Comparison of ENCODE assay signal across 9 cellular contexts in the genomic region with DNA sequence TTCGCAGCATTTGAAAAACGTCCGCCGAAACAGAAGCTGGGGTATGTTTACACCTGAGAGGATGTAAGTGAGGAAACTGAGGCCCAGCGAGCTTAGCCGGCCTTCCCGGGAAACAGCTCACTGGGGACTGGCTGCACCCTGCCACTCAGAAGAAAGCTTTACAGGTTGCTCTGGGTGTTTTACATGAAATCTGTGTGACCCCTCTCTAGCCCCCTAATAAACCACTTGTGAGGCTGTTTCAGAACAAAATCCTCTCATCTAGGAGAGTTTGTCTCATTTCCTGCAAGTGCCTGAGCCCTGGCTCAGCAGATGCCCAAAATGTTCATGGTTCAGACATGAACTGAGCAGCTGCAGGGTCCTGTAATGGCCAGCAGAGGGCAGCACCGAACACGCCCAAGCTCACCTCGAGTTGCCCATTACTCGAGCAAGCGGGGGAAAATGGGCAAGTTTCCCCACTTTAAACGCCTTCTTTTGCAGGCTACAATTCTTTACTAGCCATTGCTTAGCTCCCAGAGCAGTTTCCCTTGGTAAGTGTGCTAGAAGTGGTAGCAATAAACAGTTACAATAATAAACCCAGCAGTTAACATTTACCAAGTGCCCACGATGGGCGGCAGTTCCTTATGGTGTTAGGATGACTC.
DNase-seq lines count a peak whose midpoint lies in the region; ATAC-seq and TF ChIP-seq lines count a peak whose summit lies in the region.
"Had no signal": no experiment of that assay in that cellular context is flagged by ENCODE, and none has a peak within 500 bp of the region (broad histone marks: within the 10 kb centered on the region; RNA-seq: fewer than 3 reads in every experiment).

No MANE protein-coding gene starts in this region.

- H4K5ac ChIP-seq in IMR-90 (ENCODE audit: low read depth, low read length) = no peak overlapping the region

- H3K4me1 ChIP-seq in IMR-90 (ENCODE audit: control insufficient read depth, insufficient read depth, low read length) = no peaks in the 10 kb centered on the region; the same call in 1 of the 2 replicates
- H3K4me1 ChIP-seq in Peyer's patch = peaks cover 0 to 20% (median 4%) of the 10 kb centered on the region in 4 donors

- no TSS peak for BruUV-seq in IMR-90 (replicated peaks; lab: Mats Ljungman, UMichigan)

- no peak overlapping the region for H3K18ac ChIP-seq in IMR-90 (ENCODE audit: low read depth, low read length)

- peaks cover 24% of the 10 kb centered on the region for H3K9me3 Mint-ChIP-seq in nephron progenitor cell
- H3K9me3 Mint-ChIP-seq in stimulated activated naive B cell treated with anti-CD40 and anti-IgM and Interleukin-4, amounts not matched to agents 10 μg/mL and 1 μg/mL and 100 μg/mL, for 72 hours = peaks cover 6 to 7% of the 10 kb centered on the region in 2 donors

- intact Hi-C loops in IMR-90 (cut with micrococcal nuclease) = loop anchor here (1.0 to 5.0 kb wide), 3 partner anchors 108 to 199 kb away; a partner anchor contains a TSS

- H3K4ac ChIP-seq in IMR-90 (ENCODE audit: low read depth, low read length) = no peak overlapping the region

- H4K20me1 ChIP-seq in IMR-90 (ENCODE audit: insufficient read depth, low read length) = no peaks in the 10 kb centered on the region

- no peak overlapping the region for H3K4me2 ChIP-seq in IMR-90 (ENCODE audit: low read depth, low read length)

- H4K91ac ChIP-seq in IMR-90 (ENCODE audit: insufficient read depth, low read depth, low read length) = no peak overlapping the region

- no peak overlapping the region for H2AK9ac ChIP-seq in IMR-90 (replicated peaks; ENCODE audit: low read depth, low read length, poor library complexity)

- POLR2A ChIA-PET in IMR-90 (lab: Charles Lee; ENCODE audit: unreplicated experiment) = no interaction called here

- no peak overlapping the region for H3K4me3 Mint-ChIP-seq in nephron progenitor cell
- H3K4me3 Mint-ChIP-seq in stimulated activated naive B cell treated with anti-CD40 and anti-IgM and Interleukin-4, amounts not matched to agents 10 μg/mL and 1 μg/mL and 100 μg/mL, for 72 hours = no peak overlapping the region
- H3K4me3 Mint-ChIP-seq: activated naive CD4-positive, alpha-beta T cell treated with anti-CD3 and anti-CD28 coated beads, Interleukin-2, amount 50 U/mL, for 24 hours had no signal

- no peak overlapping the region for H4K8ac ChIP-seq in IMR-90 (ENCODE audit: low read depth in 2 of 2, low read length in 2 of 2)

- H3K56ac ChIP-seq in IMR-90 (ENCODE audit: extremely low read depth, insufficient read depth, low read length) = no peak overlapping the region

- ATAC-seq in IMR-90 (ENCODE audit: low read depth) (peak; percentile 98), HG03432 (IDR thresholded peaks at IDR 0.05; ENCODE audit: unreplicated experiment) (no peak)
- ATAC-seq in stimulated activated naive B cell treated with anti-CD40 and anti-IgM and Interleukin-4, amounts not matched to agents 10 μg/mL and 1 μg/mL and 100 μg/mL, for 72 hours (replicated peaks) = peak; percentile 90 to 91

- no peaks in the 10 kb centered on the region for H3K36me3 ChIP-seq in IMR-90 (ENCODE audit: control insufficient read depth, insufficient read depth, low read length)
- no peaks in the 10 kb centered on the region for H3K36me3 ChIP-seq in Peyer's patch

- no peak overlapping the region for H3K14ac ChIP-seq in IMR-90 (replicated peaks; ENCODE audit: low read depth, low read length)

- CTCF ChIA-PET in IMR-90 (lab: Yijun Ruan, JAX) = interaction anchor here (0.5 to 3.8 kb wide), 13 partner anchors 9 to 969 kb away, joined by 3 to 25 read pairs (median 4); no protein-coding TSS in a partner anchor

- no peak overlapping the region for H2BK15ac ChIP-seq in IMR-90 (ENCODE audit: low read depth, low read length)

- no peak overlapping the region for H3K4me3 ChIP-seq in IMR-90 (ENCODE audit: insufficient read depth, low read depth, low read length)
- H3K4me3 ChIP-seq in Peyer's patch = peak overlapping the region in 2 of 4 donors; percentile 18 to 24
- no peak overlapping the region for H3K4me3 ChIP-seq in fibroblast of mammary gland (ENCODE audit: control insufficient read depth, low read depth, low read length)

- peak; percentile 93 for TF ChIP-seq CTCF in IMR-90 (conservative IDR thresholded peaks at IDR 0.05; ENCODE audit: low read depth, low read length)
- TF ChIP-seq CTCF in Peyer's patch (IDR thresholded peaks at IDR 0.05) = peak; percentile 94 to 98 (median 96)
- TF ChIP-seq CTCF in fibroblast of mammary gland (conservative IDR thresholded peaks at IDR 0.05; ENCODE audit: control insufficient read depth, insufficient read depth, low read depth, low read length) = peak; percentile 98
- peak; percentile 97 for TF ChIP-seq CTCF in nephron progenitor cell (IDR thresholded peaks at IDR 0.05)

- dilution Hi-C loops in IMR-90 (cut with HindIII; ENCODE audit: low sequenced_read_pairs, unreplicated experiment) = no loop called here

- no peak overlapping the region for H3K23ac ChIP-seq in IMR-90 (ENCODE audit: low read depth, low read length)

- no peaks in the 10 kb centered on the region for H3K27me3 ChIP-seq in IMR-90 (ENCODE audit: control insufficient read depth, insufficient read depth, low read length)
- no peaks in the 10 kb centered on the region for H3K27me3 ChIP-seq in Peyer's patch

- H3K9me3 ChIP-seq in IMR-90 (ENCODE audit: control insufficient read depth, insufficient read depth, low read length) (peaks cover 2% of the 10 kb centered on the region; the same call in 1 of the 2 replicates), Peyer's patch (no peaks in the 10 kb centered on the region)

- no peaks in the 10 kb centered on the region for H3K36me3 Mint-ChIP-seq in nephron progenitor cell (ENCODE audit: low read depth)
- H3K36me3 Mint-ChIP-seq in stimulated activated naive B cell treated with anti-CD40 and anti-IgM and Interleukin-4, amounts not matched to agents 10 μg/mL and 1 μg/mL and 100 μg/mL, for 72 hours = peaks cover 0 to 4% of the 10 kb centered on the region in 2 donors

- peaks cover 7% of the 10 kb centered on the region for H3K27me3 Mint-ChIP-seq in nephron progenitor cell (ENCODE audit: low read depth, poor library complexity)
- peaks cover 10 to 47% of the 10 kb centered on the region in 2 donors for H3K27me3 Mint-ChIP-seq in stimulated activated naive B cell treated with anti-CD40 and anti-IgM and Interleukin-4, amounts not matched to agents 10 μg/mL and 1 μg/mL and 100 μg/mL, for 72 hours

- peak; percentile 93 for TF ChIP-seq RAD21 in IMR-90 (IDR thresholded peaks at IDR 0.05; ENCODE audit: low read length)

- no peak overlapping the region for H2AK5ac ChIP-seq in IMR-90 (ENCODE audit: low read depth, low read length)

- no peak overlapping the region for H3K27ac Mint-ChIP-seq in nephron progenitor cell
- H3K27ac Mint-ChIP-seq in stimulated activated naive B cell treated with anti-CD40 and anti-IgM and Interleukin-4, amounts not matched to agents 10 μg/mL and 1 μg/mL and 100 μg/mL, for 72 hours = no peak overlapping the region
- H3K27ac Mint-ChIP-seq: activated naive CD4-positive, alpha-beta T cell treated with anti-CD3 and anti-CD28 coated beads, Interleukin-2, amount 50 U/mL, for 24 hours had no signal

- H3K27ac ChIP-seq in IMR-90 (ENCODE audit: insufficient read depth, low read length) = no peak overlapping the region
- H3K27ac ChIP-seq in Peyer's patch = peak overlapping the region in 2 of 4 donors; percentile 85 to 89

- no peak overlapping the region for H3K9ac ChIP-seq in IMR-90 (ENCODE audit: low read depth, low read length)

- no peak for TF ChIP-seq POLR2A in IMR-90 (IDR thresholded peaks at IDR 0.05; ENCODE audit: low read depth, low read length)
- peak in 1 of 2 donors; percentile 5 for TF ChIP-seq POLR2A in Peyer's patch (IDR thresholded peaks at IDR 0.05)

- DNase-seq in DMS53 (lab: John Stamatoyannopoulos, UW) (peak; percentile 83), IMR-90 (peak; percentile 80), Peyer's patch (peak; percentile 59 to 90 (median 79)), fibroblast of mammary gland (ENCODE audit: low read depth) (peak; percentile 81), nephron progenitor cell (peak; percentile 77)
- DNase-seq in activated T-cell treated with anti-CD3 and anti-CD28 coated beads, Interleukin-2, amount 50 U/mL, for 48 hours = peak; percentile 79 to 80
- DNase-seq in stimulated activated naive B cell treated with anti-CD40 and anti-IgM and Interleukin-4, amounts not matched to agents 10 μg/mL and 1 μg/mL and 100 μg/mL, for 72 hours = peak; percentile 50

- H2BK120ac ChIP-seq in IMR-90 (ENCODE audit: low read depth, low read length) = no peak overlapping the region

- no peaks in the 10 kb centered on the region for H3K9me1 ChIP-seq in IMR-90 (ENCODE audit: insufficient read depth, low read length)

- peaks cover 55% of the 10 kb centered on the region for H3K4me1 Mint-ChIP-seq in nephron progenitor cell
- no peaks in the 10 kb centered on the region for H3K4me1 Mint-ChIP-seq in stimulated activated naive B cell treated with anti-CD40 and anti-IgM and Interleukin-4, amounts not matched to agents 10 μg/mL and 1 μg/mL and 100 μg/mL, for 72 hours
- H3K4me1 Mint-ChIP-seq: activated naive CD4-positive, alpha-beta T cell treated with anti-CD3 and anti-CD28 coated beads, Interleukin-2, amount 50 U/mL, for 24 hours had no signal

- in situ Hi-C loops in IMR-90 (cut with MboI; ENCODE audit: low sequenced_read_pairs) = no loop called here

- H2AFZ ChIP-seq in IMR-90 (replicated peaks; ENCODE audit: low read length, poor library complexity) = peak overlapping the region; percentile 83

- no peak overlapping the region for H2BK20ac ChIP-seq in IMR-90 (ENCODE audit: low read depth, low read length)

- no CpG with 5 or more reads among the region's 15 CpGs for WGBS in IMR-90 (ENCODE audit: extremely low coverage in 2 of 2, insufficient read length in 1 of 2), 2 experiments

- H2BK5ac ChIP-seq in IMR-90 (ENCODE audit: low read depth, low read length, poor library complexity, severe bottlenecking) = no peak overlapping the region

- no peaks in the 10 kb centered on the region for H3K79me1 ChIP-seq in IMR-90 (ENCODE audit: low read depth in 1 of 2, low read length in 2 of 2)

TF ChIP-seq in IMR-90, 13 proteins besides CTCF, POLR2A, EP300 and RAD21:
- TF ChIP-seq MXI1 (IDR thresholded peaks at IDR 0.05; ENCODE audit: borderline replicate concordance, low read depth, low read length) = no peak
- peak; percentile 96 for TF ChIP-seq SMC3 (IDR thresholded peaks at IDR 0.05; ENCODE audit: low read depth, low read length)
- no peak for TF ChIP-seq FOS (IDR thresholded peaks at IDR 0.05; ENCODE audit: low read depth, low read length)
- TF ChIP-seq, protein P1, sequence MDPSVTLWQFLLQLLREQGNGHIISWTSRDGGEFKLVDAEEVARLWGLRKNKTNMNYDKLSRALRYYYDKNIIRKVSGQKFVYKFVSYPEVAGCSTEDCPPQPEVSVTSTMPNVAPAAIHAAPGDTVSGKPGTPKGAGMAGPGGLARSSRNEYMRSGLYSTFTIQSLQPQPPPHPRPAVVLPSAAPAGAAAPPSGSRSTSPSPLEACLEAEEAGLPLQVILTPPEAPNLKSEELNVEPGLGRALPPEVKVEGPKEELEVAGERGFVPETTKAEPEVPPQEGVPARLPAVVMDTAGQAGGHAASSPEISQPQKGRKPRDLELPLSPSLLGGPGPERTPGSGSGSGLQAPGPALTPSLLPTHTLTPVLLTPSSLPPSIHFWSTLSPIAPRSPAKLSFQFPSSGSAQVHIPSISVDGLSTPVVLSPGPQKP (IDR thresholded peaks at IDR 0.05; ENCODE audit: borderline replicate concordance, low read depth, low read length) = no peak
